Comparison of ENCODE assay signal across 20 cellular contexts in the genomic region with DNA sequence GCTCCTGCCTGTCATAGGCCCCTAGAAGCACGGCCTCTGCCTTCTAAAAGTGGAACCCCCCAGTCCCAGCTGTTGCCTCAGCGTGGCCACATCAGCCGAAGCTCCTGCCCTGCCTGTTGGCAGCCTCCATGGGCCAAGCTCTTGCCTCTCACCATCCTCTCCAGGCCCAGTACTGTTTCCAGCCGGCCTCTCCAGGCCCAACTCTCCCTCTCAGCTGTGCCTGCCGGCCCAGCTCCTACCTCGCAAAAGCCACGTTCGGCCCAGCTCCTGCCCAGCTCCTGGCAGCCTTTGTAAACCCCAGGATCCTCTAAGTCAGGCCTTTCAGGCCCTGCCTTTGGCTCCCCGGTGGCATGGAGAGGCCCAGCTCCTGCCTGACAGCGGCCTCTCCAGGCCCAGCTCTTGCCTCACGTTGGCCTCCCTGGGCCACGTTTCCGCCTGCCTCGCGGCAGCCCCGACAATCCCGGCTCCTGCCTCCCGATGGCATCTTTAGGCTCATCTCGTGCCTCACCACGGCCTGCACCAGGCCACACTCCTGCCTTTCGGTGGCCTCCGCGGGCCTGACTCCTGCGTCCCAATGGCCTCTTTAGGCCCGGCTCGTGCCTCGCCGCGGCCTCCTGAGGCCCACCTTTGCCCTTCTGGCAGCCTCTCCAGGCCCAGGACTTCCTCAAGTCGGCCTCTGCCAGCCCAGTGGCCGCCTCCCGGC. TPM values are rescaled to one million over a fixed set of nuclear protein-coding genes. Genes with fewer than 3 reads are reported as not detected.
DNase-seq lines count a peak whose midpoint lies in the region; ATAC-seq, FAIRE-seq and TF ChIP-seq lines count a peak whose summit lies in the region.
"Had no signal": no experiment of that assay in that cellular context is flagged by ENCODE, and none has a peak within 500 bp of the region (broad histone marks: within the 10 kb centered on the region; RNA-seq: fewer than 3 reads in every experiment).

No MANE protein-coding gene starts in this region.

- no peaks in the 10 kb centered on the region for H3K36me3 ChIP-seq in right atrium auricular region

- DNase-seq in right cardiac atrium: no peak
- DNase-seq in right atrium auricular region (ENCODE audit: low spot score): no peak
- peak; percentile 79 for DNase-seq in chondrocyte (ENCODE audit: low spot score)
- no peak for DNase-seq in nephron progenitor cell
- DNase-seq in progenitor cell of endocrine pancreas (ENCODE audit: low spot score, unreplicated experiment): no peak
- no peak for DNase-seq in DMS53 treated with DMSO at 0.1 percent for 48 hours (lab: John Stamatoyannopoulos, UW; ENCODE audit: unreplicated experiment)
- no peak for DNase-seq in superior temporal gyrus (ENCODE audit: extremely low spot score)
- no peak for DNase-seq in D721Med (ENCODE audit: insufficient read length, low spot score)
- DNase-seq: ACHN; Calu3; CD4-positive, alpha-beta T cell; DMS153; DND-41; GDM1; HCEC 1CT; HFFc6 had no signal

- H3K27me3 Mint-ChIP-seq in chondrocyte (ENCODE audit: low read depth): no peaks in the 10 kb centered on the region
- H3K27me3 Mint-ChIP-seq in nephron progenitor cell (ENCODE audit: low read depth, poor library complexity): peaks cover 9% of the 10 kb centered on the region
- H3K27me3 Mint-ChIP-seq in progenitor cell of endocrine pancreas: no peaks in the 10 kb centered on the region
- H3K27me3 Mint-ChIP-seq: CD4-positive, alpha-beta T cell had no signal

- peak; percentile 7 to 24 for ATAC-seq in right cardiac atrium

- 92% methylated on average over 32 of the region's 32 CpGs for WGBS in right cardiac atrium

- intact Hi-C loops in right cardiac atrium (cut with DNase I): no loop called here

- H3K4me3 ChIP-seq in right cardiac atrium (ENCODE audit: low read length) (no peak overlapping the region), right atrium auricular region (no peak overlapping the region)
- H3K4me3 ChIP-seq: BLaER1 treated with 17β-estradiol and CSF1 and Interleukin-3, amounts not matched to agents 10 nM and 100 nM; GM23338 had no signal

- H3K9me3 ChIP-seq in right cardiac atrium (ENCODE audit: control insufficient read depth, low read length) (no peaks in the 10 kb centered on the region), right atrium auricular region (no peaks in the 10 kb centered on the region)
- H3K9me3 ChIP-seq: BLaER1 treated with 17β-estradiol and CSF1 and Interleukin-3, amounts not matched to agents 10 nM and 100 nM had no signal

- H3K27ac Mint-ChIP-seq in chondrocyte (ENCODE audit: unreplicated experiment) (no peak overlapping the region), nephron progenitor cell (peak overlapping the region; percentile 72), progenitor cell of endocrine pancreas (peak overlapping the region; percentile 29)
- H3K27ac Mint-ChIP-seq: CD4-positive, alpha-beta T cell; GM23338; HFFc6 had no signal

- no peaks in the 10 kb centered on the region for H3K4me1 ChIP-seq in right cardiac atrium (ENCODE audit: control insufficient read depth, insufficient read depth, low read length)
- H3K4me1 ChIP-seq in right atrium auricular region: no peaks in the 10 kb centered on the region

- H3K4me3 Mint-ChIP-seq in chondrocyte (ENCODE audit: unreplicated experiment): no peak overlapping the region
- H3K4me3 Mint-ChIP-seq in nephron progenitor cell: no peak overlapping the region
- no peak overlapping the region for H3K4me3 Mint-ChIP-seq in progenitor cell of endocrine pancreas (ENCODE audit: low read depth)
- H3K4me3 Mint-ChIP-seq: CD4-positive, alpha-beta T cell; GM23338; HFFc6 had no signal

- H3K4me1 Mint-ChIP-seq in chondrocyte (ENCODE audit: low read depth) (no peaks in the 10 kb centered on the region), nephron progenitor cell (no peaks in the 10 kb centered on the region), progenitor cell of endocrine pancreas (ENCODE audit: low read depth) (no peaks in the 10 kb centered on the region)
- H3K4me1 Mint-ChIP-seq: GM23338 had no signal

- H3K9me3 Mint-ChIP-seq in chondrocyte (ENCODE audit: low read depth): no peaks in the 10 kb centered on the region
- no peaks in the 10 kb centered on the region for H3K9me3 Mint-ChIP-seq in nephron progenitor cell
- H3K9me3 Mint-ChIP-seq in progenitor cell of endocrine pancreas (ENCODE audit: low read depth): no peaks in the 10 kb centered on the region
- H3K9me3 Mint-ChIP-seq: CD4-positive, alpha-beta T cell; GM23338; HFFc6 had no signal

- no peak overlapping the region for H3K27ac ChIP-seq in right cardiac atrium (ENCODE audit: low read length)
- H3K27ac ChIP-seq in right atrium auricular region: no peak overlapping the region

- no peak for FAIRE-seq in D721Med (lab: Jason Lieb, UNC)
- FAIRE-seq: GM12892, HTR-8/SVneo had no signal

- TF ChIP-seq CTCF in right atrium auricular region (IDR thresholded peaks at IDR 0.05) (no peak), chondrocyte (IDR thresholded peaks at IDR 0.05) (no peak), nephron progenitor cell (IDR thresholded peaks at IDR 0.05) (no peak), progenitor cell of endocrine pancreas (IDR thresholded peaks at IDR 0.05; ENCODE audit: unreplicated experiment) (no peak), D721Med (IDR thresholded peaks at IDR 0.05; ENCODE audit: insufficient read depth, missing control alignments) (no peak)

- H3K36me3 Mint-ChIP-seq in chondrocyte (ENCODE audit: low read depth) (peaks cover 2% of the 10 kb centered on the region), nephron progenitor cell (ENCODE audit: low read depth) (peaks cover 10% of the 10 kb centered on the region), progenitor cell of endocrine pancreas (ENCODE audit: insufficient read depth) (no peaks in the 10 kb centered on the region)

- H3K27me3 ChIP-seq in right cardiac atrium (ENCODE audit: control insufficient read depth, insufficient read depth) (no peaks in the 10 kb centered on the region), right atrium auricular region (no peaks in the 10 kb centered on the region)
- H3K27me3 ChIP-seq: BLaER1 treated with 17β-estradiol and CSF1 and Interleukin-3, amounts not matched to agents 10 nM and 100 nM had no signal

RNA-seq across cellular contexts. Expression of gene TMEM248, which starts 17.5 kb away (rescaled TPM):
- total RNA-seq in right cardiac atrium: 10 to 100 TPM; 56.2 to 67.3 (median 60.6) TPM
- polyA plus RNA-seq in right cardiac atrium: 26.9 TPM
- 100 to 1,000 TPM in 1 of 2 donors, 10 to 100 TPM in 1; 61.9 to 111 TPM for total RNA-seq in right atrium auricular region
- 83.0 to 102 TPM (median 90.6 TPM) in 3 replicates for total RNA-seq in chondrocyte
- total RNA-seq in progenitor cell of endocrine pancreas: 71.8 and 77.2 TPM in 2 replicates
